23 cellular contexts compared by ENCODE assay signal in genomic region chr10:96500519-96500918, GRCh38. TPM values are rescaled to one million over a fixed set of nuclear protein-coding genes. Genes with fewer than 3 reads are reported as not detected.
"Had no signal": no experiment of that assay in that cellular context is flagged by ENCODE, and none has a peak within 500 bp of the region (broad histone marks: within the 10 kb centered on the region; RNA-seq: fewer than 3 reads in every experiment).

No MANE protein-coding gene starts in this region.

- H3K4me1 Mint-ChIP-seq: nephron; stimulated activated naive B cell treated with anti-CD40 and anti-IgM and Interleukin-4, amounts not matched to agents 10 μg/mL and 1 μg/mL and 100 μg/mL, for 72 hours; stimulated activated naive CD8-positive, alpha-beta T cell treated with anti-CD3 and anti-CD28 coated beads, Interleukin-15, amount 100 ng/mL, for 72 hours had no signal

- H3K9me3 Mint-ChIP-seq: naive B cell; nephron; stimulated activated naive B cell treated with anti-CD40 and anti-IgM and Interleukin-4, amounts not matched to agents 10 μg/mL and 1 μg/mL and 100 μg/mL, for 72 hours; stimulated activated naive CD8-positive, alpha-beta T cell treated with anti-CD3 and anti-CD28 coated beads, Interleukin-15, amount 100 ng/mL, for 72 hours had no signal

- H3K4me3 Mint-ChIP-seq: naive B cell; nephron; stimulated activated naive B cell treated with anti-CD40 and anti-IgM and Interleukin-4, amounts not matched to agents 10 μg/mL and 1 μg/mL and 100 μg/mL, for 72 hours; stimulated activated naive CD8-positive, alpha-beta T cell treated with anti-CD3 and anti-CD28 coated beads, Interleukin-15, amount 100 ng/mL, for 72 hours had no signal

- H3K27me3 ChIP-seq: dorsolateral prefrontal cortex, hepatocyte, sigmoid colon, transverse colon had no signal

- H3K27ac Mint-ChIP-seq: nephron; stimulated activated naive B cell treated with anti-CD40 and anti-IgM and Interleukin-4, amounts not matched to agents 10 μg/mL and 1 μg/mL and 100 μg/mL, for 72 hours; stimulated activated naive CD8-positive, alpha-beta T cell treated with anti-CD3 and anti-CD28 coated beads, Interleukin-15, amount 100 ng/mL, for 72 hours had no signal

- H3K36me3 Mint-ChIP-seq: naive B cell; stimulated activated naive B cell treated with anti-CD40 and anti-IgM and Interleukin-4, amounts not matched to agents 10 μg/mL and 1 μg/mL and 100 μg/mL, for 72 hours had no signal

- H3K4me3 ChIP-seq: dorsolateral prefrontal cortex, hepatocyte, left lung, lung, prostate gland, sigmoid colon, skin epidermis, thoracic aorta, transverse colon had no signal

- ATAC-seq: left lung; stimulated activated naive B cell treated with anti-CD40 and anti-IgM and Interleukin-4, amounts not matched to agents 10 μg/mL and 1 μg/mL and 100 μg/mL, for 72 hours; stimulated activated naive CD8-positive, alpha-beta T cell treated with anti-CD3 and anti-CD28 coated beads, Interleukin-15, amount 100 ng/mL, for 72 hours had no signal

- DNase-seq: cortex of kidney; dorsolateral prefrontal cortex; effector CD8-positive, alpha-beta T cell; foreskin melanocyte; kidney glomerular epithelial cell; left lung; mesenchymal stem cell; naive B cell; occipital lobe; sigmoid colon; stimulated activated CD4-positive, alpha-beta T cell treated with anti-CD3 and anti-CD28 coated beads, Interleukin-2, amount 100 ng/mL, for 24 hours; stimulated activated CD4-positive, alpha-beta T cell treated with anti-CD3 and anti-CD28 coated beads, Interleukin-4, amount 100 ng/mL, for 4 hours; stimulated activated naive B cell treated with anti-CD40 and anti-IgM and Interleukin-4, amounts not matched to agents 10 μg/mL and 1 μg/mL and 100 μg/mL, for 72 hours; stimulated activated naive CD8-positive, alpha-beta T cell treated with anti-CD3 and anti-CD28 coated beads, Interleukin-15, amount 100 ng/mL, for 72 hours; transverse colon had no signal

- H3K4me1 ChIP-seq: left lung, parathyroid adenoma, prostate gland, transverse colon had no signal

- H3K36me3 ChIP-seq: left lung, prostate gland, sigmoid colon, thoracic aorta, transverse colon had no signal

- H3K27ac ChIP-seq: dorsolateral prefrontal cortex, hepatocyte, left lung, parathyroid adenoma, prostate gland, sigmoid colon, skin epidermis, thoracic aorta, transverse colon had no signal

- H3K9me3 ChIP-seq: left lung, prostate gland, sigmoid colon, thoracic aorta, transverse colon had no signal

RNA-seq across cellular contexts. Expression of gene TLL2, which starts 13.2 kb away (rescaled TPM):
- total RNA-seq: subcutaneous adipose tissue, thoracic aorta had no signal
